Comparison of ENCODE assay signal across 10 cellular contexts in the genomic region with DNA sequence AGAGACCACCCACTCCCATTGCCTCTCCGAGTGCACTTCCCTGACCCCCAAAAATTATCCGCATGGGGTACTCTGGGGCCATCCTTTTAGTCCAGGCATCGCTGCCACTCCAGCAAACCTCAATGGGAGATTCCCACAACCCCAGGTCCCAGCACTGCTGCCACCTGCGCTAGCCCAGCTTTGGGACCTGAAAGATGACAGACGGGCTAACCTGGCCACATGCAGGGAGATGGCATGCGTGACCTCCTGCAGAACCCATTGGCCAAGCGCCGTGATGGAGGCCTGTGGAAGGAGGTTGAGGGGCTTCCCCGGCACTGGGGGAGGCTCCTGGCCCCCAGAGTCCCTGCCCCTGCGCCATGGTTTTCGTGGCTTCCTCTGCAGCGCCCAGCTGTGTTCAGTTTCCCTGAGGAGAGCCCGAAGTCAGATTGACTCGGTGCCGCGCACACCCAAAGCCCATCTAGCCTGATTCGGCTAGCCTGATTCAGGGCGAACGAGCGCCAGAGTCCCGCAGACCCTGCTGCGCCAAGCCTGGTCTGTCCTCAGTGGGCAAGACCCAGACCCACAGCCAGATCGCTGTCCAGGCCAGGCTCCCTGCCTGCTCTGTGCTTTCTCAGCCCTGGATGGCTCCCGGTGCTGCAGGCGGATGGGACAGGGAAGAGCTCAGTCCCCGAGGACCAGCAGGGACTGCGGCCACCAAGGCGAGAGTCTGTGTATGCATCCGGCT. TPM values are rescaled to one million over a fixed set of nuclear protein-coding genes. Genes with fewer than 3 reads are reported as not detected.
DNase-seq lines count a peak whose midpoint lies in the region; ATAC-seq and TF ChIP-seq lines count a peak whose summit lies in the region.
"Had no signal": no experiment of that assay in that cellular context is flagged by ENCODE, and none has a peak within 500 bp of the region (broad histone marks: within the 10 kb centered on the region; RNA-seq: fewer than 3 reads in every experiment).

No MANE protein-coding gene starts in this region.

- peak overlapping the region; percentile 54 for H3K4me3 ChIP-seq in A673 (ENCODE audit: low read depth, low read length, poor library complexity, severe bottlenecking)

- no peak for TF ChIP-seq CTCF in A673 (conservative IDR thresholded peaks at IDR 0.05; ENCODE audit: low read depth, low read length)

- H3K4me1 ChIP-seq in A673 (ENCODE audit: insufficient read depth, low read length, poor library complexity, severe bottlenecking): peaks cover 5% of the 10 kb centered on the region

- no peaks in the 10 kb centered on the region for H3K9me3 ChIP-seq in A673 (ENCODE audit: low read depth, low read length, poor library complexity, severe bottlenecking)
- H3K9me3 ChIP-seq: heart left ventricle had no signal

- POLR2A ChIA-PET in A673 (lab: Charles Lee; ENCODE audit: low non-redundant PET): interaction anchor here (0.6 kb wide), 1 partner anchor 334 kb away, joined by 20 read pairs; no protein-coding TSS in a partner anchor

- DNase-seq in A673 (ENCODE audit: low spot score): no peak
- peak; percentile 73 for DNase-seq in DMS53 (lab: John Stamatoyannopoulos, UW)
- peak; percentile 77 for DNase-seq in islet precursor cell
- DNase-seq in midbrain (lab: John Stamatoyannopoulos, UW): no peak
- no peak for DNase-seq in D341Med (ENCODE audit: low spot score)

- no peaks in the 10 kb centered on the region for H3K36me3 ChIP-seq in A673 (ENCODE audit: insufficient read depth, low read length, poor library complexity, severe bottlenecking)
- H3K36me3 ChIP-seq: heart left ventricle had no signal

- intact Hi-C loops in A673 (cut with micrococcal nuclease; ENCODE audit: unreplicated experiment): no loop called here

- H3K27me3 ChIP-seq in A673 (replicated peaks; ENCODE audit: insufficient read depth, low read depth, low read length, poor library complexity): peaks cover 56% of the 10 kb centered on the region

- ATAC-seq in SK-N-SH treated with all-trans-retinoic acid at 6 μM for 48 hours: peak; percentile 45
- no peak for ATAC-seq in GM21723 (IDR thresholded peaks at IDR 0.05; ENCODE audit: unreplicated experiment)
- no peak for ATAC-seq in HG02678 (IDR thresholded peaks at IDR 0.05; ENCODE audit: unreplicated experiment)

- no peak overlapping the region for H3K27ac ChIP-seq in A673 (ENCODE audit: low read depth, low read length, poor library complexity, severe bottlenecking)
- H3K27ac ChIP-seq: heart left ventricle had no signal

- no TSS peak for BruUV-seq in A673 (replicated peaks; lab: Mats Ljungman, UMichigan)

- CTCF ChIA-PET in A673 (lab: Charles Lee): interaction anchor here (0.5 to 0.7 kb wide), 2 partner anchors 37 to 72 kb away, joined by 3 read pairs; no protein-coding TSS in a partner anchor

TF ChIP-seq in SK-N-SH treated with all-trans-retinoic acid at 6 μM for 48 hours, 23 proteins besides CTCF, POLR2A, EP300 and RAD21:
- TF ChIP-seq, protein P1, sequence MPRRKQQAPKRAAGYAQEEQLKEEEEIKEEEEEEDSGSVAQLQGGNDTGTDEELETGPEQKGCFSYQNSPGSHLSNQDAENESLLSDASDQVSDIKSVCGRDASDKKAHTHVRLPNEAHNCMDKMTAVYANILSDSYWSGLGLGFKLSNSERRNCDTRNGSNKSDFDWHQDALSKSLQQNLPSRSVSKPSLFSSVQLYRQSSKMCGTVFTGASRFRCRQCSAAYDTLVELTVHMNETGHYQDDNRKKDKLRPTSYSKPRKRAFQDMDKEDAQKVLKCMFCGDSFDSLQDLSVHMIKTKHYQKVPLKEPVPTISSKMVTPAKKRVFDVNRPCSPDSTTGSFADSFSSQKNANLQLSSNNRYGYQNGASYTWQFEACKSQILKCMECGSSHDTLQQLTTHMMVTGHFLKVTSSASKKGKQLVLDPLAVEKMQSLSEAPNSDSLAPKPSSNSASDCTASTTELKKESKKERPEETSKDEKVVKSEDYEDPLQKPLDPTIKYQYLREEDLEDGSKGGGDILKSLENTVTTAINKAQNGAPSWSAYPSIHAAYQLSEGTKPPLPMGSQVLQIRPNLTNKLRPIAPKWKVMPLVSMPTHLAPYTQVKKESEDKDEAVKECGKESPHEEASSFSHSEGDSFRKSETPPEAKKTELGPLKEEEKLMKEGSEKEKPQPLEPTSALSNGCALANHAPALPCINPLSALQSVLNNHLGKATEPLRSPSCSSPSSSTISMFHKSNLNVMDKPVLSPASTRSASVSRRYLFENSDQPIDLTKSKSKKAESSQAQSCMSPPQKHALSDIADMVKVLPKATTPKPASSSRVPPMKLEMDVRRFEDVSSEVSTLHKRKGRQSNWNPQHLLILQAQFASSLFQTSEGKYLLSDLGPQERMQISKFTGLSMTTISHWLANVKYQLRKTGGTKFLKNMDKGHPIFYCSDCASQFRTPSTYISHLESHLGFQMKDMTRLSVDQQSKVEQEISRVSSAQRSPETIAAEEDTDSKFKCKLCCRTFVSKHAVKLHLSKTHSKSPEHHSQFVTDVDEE (CRISPR knock-in tag; IDR thresholded peaks at IDR 0.05): no peak
- TF ChIP-seq ZFP3 (CRISPR knock-in tag; IDR thresholded peaks at IDR 0.05) (no peak), ESRRG (CRISPR knock-in tag; IDR thresholded peaks at IDR 0.05) (no peak), OSR1 (CRISPR knock-in tag; IDR thresholded peaks at IDR 0.05) (no peak), PPARA (CRISPR knock-in tag; IDR thresholded peaks at IDR 0.05; ENCODE audit: borderline replicate concordance) (no peak), TOX (CRISPR knock-in tag; IDR thresholded peaks at IDR 0.05; ENCODE audit: borderline replicate concordance) (no peak), ISL1 (CRISPR knock-in tag; IDR thresholded peaks at IDR 0.05) (no peak), ZC3H10 (CRISPR knock-in tag; IDR thresholded peaks at IDR 0.05) (no peak), ZNF565 (CRISPR knock-in tag; conservative IDR thresholded peaks at IDR 0.05; ENCODE audit: low read depth) (no peak), RARB (CRISPR knock-in tag; IDR thresholded peaks at IDR 0.05) (no peak), ZNF8 (CRISPR knock-in tag; IDR thresholded peaks at IDR 0.05) (no peak), CREB5 (CRISPR knock-in tag; IDR thresholded peaks at IDR 0.05; ENCODE audit: low read depth) (no peak), GLIS3 (CRISPR knock-in tag; IDR thresholded peaks at IDR 0.05) (no peak), BACH2 (CRISPR knock-in tag; IDR thresholded peaks at IDR 0.05; ENCODE audit: borderline replicate concordance) (no peak), ARNTL (CRISPR knock-in tag; IDR thresholded peaks at IDR 0.05; ENCODE audit: borderline replicate concordance, low read depth) (no peak), SNAI2 (CRISPR knock-in tag; IDR thresholded peaks at IDR 0.05) (no peak)
- TF ChIP-seq, protein P2, sequence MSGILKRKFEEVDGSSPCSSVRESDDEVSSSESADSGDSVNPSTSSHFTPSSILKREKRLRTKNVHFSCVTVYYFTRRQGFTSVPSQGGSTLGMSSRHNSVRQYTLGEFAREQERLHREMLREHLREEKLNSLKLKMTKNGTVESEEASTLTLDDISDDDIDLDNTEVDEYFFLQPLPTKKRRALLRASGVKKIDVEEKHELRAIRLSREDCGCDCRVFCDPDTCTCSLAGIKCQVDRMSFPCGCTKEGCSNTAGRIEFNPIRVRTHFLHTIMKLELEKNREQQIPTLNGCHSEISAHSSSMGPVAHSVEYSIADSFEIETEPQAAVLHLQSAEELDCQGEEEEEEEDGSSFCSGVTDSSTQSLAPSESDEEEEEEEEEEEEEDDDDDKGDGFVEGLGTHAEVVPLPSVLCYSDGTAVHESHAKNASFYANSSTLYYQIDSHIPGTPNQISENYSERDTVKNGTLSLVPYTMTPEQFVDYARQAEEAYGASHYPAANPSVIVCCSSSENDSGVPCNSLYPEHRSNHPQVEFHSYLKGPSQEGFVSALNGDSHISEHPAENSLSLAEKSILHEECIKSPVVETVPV (CRISPR knock-in tag; IDR thresholded peaks at IDR 0.05): no peak
- TF ChIP-seq, protein P3, sequence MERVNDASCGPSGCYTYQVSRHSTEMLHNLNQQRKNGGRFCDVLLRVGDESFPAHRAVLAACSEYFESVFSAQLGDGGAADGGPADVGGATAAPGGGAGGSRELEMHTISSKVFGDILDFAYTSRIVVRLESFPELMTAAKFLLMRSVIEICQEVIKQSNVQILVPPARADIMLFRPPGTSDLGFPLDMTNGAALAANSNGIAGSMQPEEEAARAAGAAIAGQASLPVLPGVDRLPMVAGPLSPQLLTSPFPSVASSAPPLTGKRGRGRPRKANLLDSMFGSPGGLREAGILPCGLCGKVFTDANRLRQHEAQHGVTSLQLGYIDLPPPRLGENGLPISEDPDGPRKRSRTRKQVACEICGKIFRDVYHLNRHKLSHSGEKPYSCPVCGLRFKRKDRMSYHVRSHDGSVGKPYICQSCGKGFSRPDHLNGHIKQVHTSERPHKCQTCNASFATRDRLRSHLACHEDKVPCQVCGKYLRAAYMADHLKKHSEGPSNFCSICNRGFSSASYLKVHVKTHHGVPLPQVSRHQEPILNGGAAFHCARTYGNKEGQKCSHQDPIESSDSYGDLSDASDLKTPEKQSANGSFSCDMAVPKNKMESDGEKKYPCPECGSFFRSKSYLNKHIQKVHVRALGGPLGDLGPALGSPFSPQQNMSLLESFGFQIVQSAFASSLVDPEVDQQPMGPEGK (CRISPR knock-in tag; IDR thresholded peaks at IDR 0.05; ENCODE audit: borderline replicate concordance): no peak

RNA-seq across cellular contexts. Expression of gene WNT7B, which starts 0.8 kb away (rescaled TPM):
- not detected in 2 replicates for total RNA-seq in A673 (2021)
- total RNA-seq: activated naive CD8-positive, alpha-beta T cell treated with anti-CD3 and anti-CD28 coated beads for 36 hours had no signal

Comparison
In these comparisons a context has a peak if more than half of its experiments do, and no peak if none do; other contexts are left out.
1. DNase-seq: peak in DMS53 (single experiment) and islet precursor cell (single experiment); none in A673 (single experiment), midbrain (single experiment) and D341Med (single experiment).